Comparison of ENCODE assay signal across 9 cellular contexts in genomic region chr7:86643478-86644281, GRCh38. TPM values are rescaled to one million over a fixed set of nuclear protein-coding genes. Genes with fewer than 3 reads are reported as not detected.
DNase-seq lines count a peak whose midpoint lies in the region; ATAC-seq, FAIRE-seq and TF ChIP-seq lines count a peak whose summit lies in the region.
"Had no signal": no experiment of that assay in that cellular context is flagged by ENCODE, and none has a peak within 500 bp of the region (broad histone marks: within the 10 kb centered on the region; RNA-seq: fewer than 3 reads in every experiment).

GRM3 (plus strand) TSS chr7:86643909; CDS start chr7:86765146, 121,237 bp downstream.

- H3K4me3 ChIP-seq in LNCaP clone FGC (ENCODE audit: low read depth, low read length) = peak within 1 kb of the TSS; percentile 24
- no peak within 1 kb of the TSS for H3K4me3 ChIP-seq in K562
- peak within 1 kb of the TSS in 1 of 2 donors; percentile 5 for H3K4me3 ChIP-seq in left lung
- peak within 1 kb of the TSS; percentile 41 to 59 for H3K4me3 ChIP-seq in stomach smooth muscle (ENCODE audit: low read length in 2 of 2)

- no peak for TF ChIP-seq POLR2A in K562 (conservative IDR thresholded peaks at IDR 0.05)

- TF ChIP-seq RAD21 in K562 (CRISPR knock-in tag; conservative IDR thresholded peaks at IDR 0.05 in 1 of 2, IDR thresholded peaks at IDR 0.05 in 1 of 2) = no peak

- intact Hi-C loops in K562 (cut with micrococcal nuclease) (no loop called here), left lung (cut with DNase I) (no loop called here)

- FAIRE-seq in K562 (lab: Jason Lieb, UNC) = no peak

- H2AFZ ChIP-seq in K562 (ENCODE audit: low read depth, low read length) = no peak within 1 kb of the TSS

- TF ChIP-seq EP300 in K562 (IDR thresholded peaks at IDR 0.05; ENCODE audit: low read length) = no peak

- no peaks in the 10 kb centered on the region for H3K36me3 ChIP-seq in K562 (ENCODE audit: control insufficient read depth, insufficient read depth, low read length)
- no peaks in the 10 kb centered on the region for H3K36me3 ChIP-seq in left lung
- no peaks in the 10 kb centered on the region for H3K36me3 ChIP-seq in stomach smooth muscle (ENCODE audit: control insufficient read depth in 2 of 2, insufficient read depth in 2 of 2, low read length in 2 of 2)

- H3K9me3 ChIP-seq in K562 (replicated peaks; ENCODE audit: control insufficient read depth, insufficient read depth, low read depth, low read length) = no peaks in the 10 kb centered on the region; the same call in 1 of the 2 replicates
- no peaks in the 10 kb centered on the region for H3K9me3 ChIP-seq in left lung
- no peaks in the 10 kb centered on the region for H3K9me3 ChIP-seq in stomach smooth muscle (ENCODE audit: control insufficient read depth in 2 of 2, low read length in 2 of 2)

- no TSS peak for BruUV-seq in K562 (replicated peaks; lab: Mats Ljungman, UMichigan)

- H3K79me2 ChIP-seq in K562 (ENCODE audit: control insufficient read depth, insufficient read depth, low read length) = no peaks in the 10 kb centered on the region

- ATAC-seq in K562 (no peak), left lung (peak; percentile 73), HG03039 (IDR thresholded peaks at IDR 0.05; ENCODE audit: unreplicated experiment) (no peak)

- no peaks in the 10 kb centered on the region; a peak in 1 of 5 replicates for H3K27me3 ChIP-seq in K562 (ENCODE audit: control insufficient read depth in 2 of 2, insufficient read depth in 2 of 2, low read length in 2 of 2)
- H3K27me3 ChIP-seq in left lung = peaks cover 28 to 43% of the 10 kb centered on the region in 2 donors
- H3K27me3 ChIP-seq in stomach smooth muscle (ENCODE audit: control insufficient read depth in 1 of 2, insufficient read depth in 2 of 2, low read length in 2 of 2) = peaks cover 22 to 31% of the 10 kb centered on the region in 2 donors

- no peaks in the 10 kb centered on the region for H4K20me1 ChIP-seq in K562 (replicated peaks; ENCODE audit: control insufficient read depth, insufficient read depth, low read length)

- TF ChIP-seq CTCF in LNCaP clone FGC (IDR thresholded peaks at IDR 0.05; ENCODE audit: control insufficient read depth, extremely low read depth, insufficient read depth) (no peak), K562 (IDR thresholded peaks at IDR 0.05 in 2 of 3, conservative IDR thresholded peaks at IDR 0.05 in 1 of 3; ENCODE audit: insufficient read depth in 2 of 3, low read depth in 1 of 3, low read length in 3 of 3) (no peak), left lung (IDR thresholded peaks at IDR 0.05) (no peak)

- H3K9me1 ChIP-seq in K562 (ENCODE audit: control insufficient read depth, insufficient read depth, low read length) = no peaks in the 10 kb centered on the region

- no peak within 1 kb of the TSS for H3K4me2 ChIP-seq in K562 (ENCODE audit: insufficient read depth, low read length)

- POLR2A ChIA-PET in K562 (lab: Yijun Ruan, JAX) = no interaction called here

- H3K4me1 ChIP-seq in K562 (replicated peaks in 1 of 2; ENCODE audit: control insufficient read depth in 2 of 2, insufficient read depth in 2 of 2, low read length in 2 of 2) (no peaks in the 10 kb centered on the region), left lung (peaks cover 0 to 8% of the 10 kb centered on the region in 2 donors), stomach smooth muscle (ENCODE audit: control insufficient read depth, insufficient read depth, low read length) (no peaks in the 10 kb centered on the region)

- 1% methylated on average over 27 of the region's 27 CpGs for WGBS in K562 (ENCODE audit: insufficient coverage, low coverage, missing lambda C conversion rate)

- CTCF ChIA-PET in K562 (lab: Yijun Ruan, JAX; ENCODE audit: low intra/inter-chr PET ratio) = no interaction called here

- in situ Hi-C loops in K562 (cut with MboI) = no loop called here

- no peak within 1 kb of the TSS for H3K9ac ChIP-seq in K562 (ENCODE audit: insufficient read depth in 1 of 2, low read depth in 2 of 2, low read length in 2 of 2)
- H3K9ac ChIP-seq in stomach smooth muscle (ENCODE audit: low read length in 2 of 2) = no peak within 1 kb of the TSS

- H3K27ac ChIP-seq in K562 (ENCODE audit: extremely low read depth, low read depth, low read length) = no peak within 1 kb of the TSS
- H3K27ac ChIP-seq in left lung = no peak within 1 kb of the TSS
- no peak within 1 kb of the TSS for H3K27ac ChIP-seq in stomach smooth muscle (ENCODE audit: low read length)

- DNase-seq in LNCaP clone FGC (ENCODE audit: low read depth) (no peak), K562 (ENCODE audit: extremely low read depth in 1 of 4, low spot score in 3 of 4) (peak in 2 of 4 experiments; percentile 2 to 7), left lung (no peak), cortex of kidney (lab: John Stamatoyannopoulos, UW) (no peak)
- DNase-seq in activated naive CD4-positive, alpha-beta T cell treated with Interleukin-2 at 50 U/mL for 16 hours = no peak
- no peak for DNase-seq in activated CD4-positive, alpha-beta T cell treated with anti-CD3 and anti-CD28 coated beads, Interleukin-2, amount 50 U/mL, for 48 hours

TF ChIP-seq in K562, 482 proteins besides CTCF, POLR2A, EP300 and RAD21 (continues in another document):
- TF ChIP-seq ZNF655 (CRISPR knock-in tag; IDR thresholded peaks at IDR 0.05) = no peak
- peak; percentile 22; the same call in 1 of the 2 replicates for TF ChIP-seq RFX1 (IDR thresholded peaks at IDR 0.05)
- peak in 1 of 2 experiments; percentile 23 for TF ChIP-seq E2F6 (IDR thresholded peaks at IDR 0.05; ENCODE audit: borderline replicate concordance in 1 of 2, extremely low read depth in 1 of 2, insufficient read depth in 1 of 2, insufficient read length in 1 of 2, low read depth in 1 of 2, low read length in 1 of 2, poor library complexity in 1 of 2, severe bottlenecking in 1 of 2)
- TF ChIP-seq HNRNPL (IDR thresholded peaks at IDR 0.05; ENCODE audit: low read depth, low read length) = no peak
- no peak for TF ChIP-seq ATF4 (CRISPR knock-in tag; IDR thresholded peaks at IDR 0.05)
- no peak for TF ChIP-seq HNRNPK (IDR thresholded peaks at IDR 0.05; ENCODE audit: low read depth, low read length, poor library complexity, severe bottlenecking)

RNA-seq across cellular contexts. Expression of gene GRM3, which starts in this region (rescaled TPM):
- total RNA-seq in K562 (2011; cell fraction: chromatin; rRNA removed; ENCODE audit: low replicate concordance) = not detected in 2 replicates
- not detected in 2 replicates for total RNA-seq in K562 (2011; cell fraction: nucleolus; rRNA removed)
- total RNA-seq in K562 (2011; cell fraction: nucleoplasm; rRNA removed) = not detected in 2 replicates
- not detected in 2 replicates for total RNA-seq in K562 (2014; rRNA removed)
- total RNA-seq in K562 (2014; rRNA removed; fragmentation: Illumina TruSeq; extraction: Trizol) = not detected in 2 replicates
- not detected in 2 replicates for total RNA-seq in K562 (2015; rRNA removed; fragmentation: Illumina TruSeq; extraction: Trizol)
- not detected in 2 replicates for total RNA-seq in K562 (2021)
- polyA plus RNA-seq in K562 (2011; rRNA removed) = not detected in 2 replicates
- not detected in 2 replicates for polyA plus RNA-seq in K562 (2011; cell fraction: cytosol; rRNA removed)
- polyA plus RNA-seq in K562 (2011; cell fraction: nucleus; rRNA removed) = not detected in 2 replicates
- polyA plus RNA-seq in K562 (2012) = 0.05 and 0.06 TPM in 2 replicates
- polyA plus RNA-seq in K562 (2014; fragmentation: Illumina TruSeq; extraction: Trizol) = not detected in 2 replicates
- polyA plus RNA-seq in K562 (2014; fragmentation: Nextera tagmentation; extraction: Ambion mirVana) = under 1 TPM; 0.03 to 0.08 TPM
- 0.03 TPM in 1 of 2 replicates, not detected in the other for polyA plus RNA-seq in K562 (2014; rRNA removed)
- polyA minus RNA-seq in K562 (2011; rRNA and poly(A)+ RNA removed) = not detected in 2 replicates
- polyA minus RNA-seq in K562 (2011; cell fraction: cytosol; rRNA and poly(A)+ RNA removed) = not detected in 2 replicates
- polyA minus RNA-seq in K562 (2011; cell fraction: nucleus; rRNA and poly(A)+ RNA removed) = not detected in 2 replicates
- total RNA-seq in left lung = not detected
- total RNA-seq: dermis microvascular lymphatic vessel endothelial cell had no signal

Comparison
In these comparisons a context has a peak if more than half of its experiments do, and no peak if none do; other contexts are left out.
1. Peak in ATAC-seq in left lung; RNA of the gene not detected or under 1 TPM.